Comparison of ENCODE assay signal across 23 cellular contexts in the genomic region with DNA sequence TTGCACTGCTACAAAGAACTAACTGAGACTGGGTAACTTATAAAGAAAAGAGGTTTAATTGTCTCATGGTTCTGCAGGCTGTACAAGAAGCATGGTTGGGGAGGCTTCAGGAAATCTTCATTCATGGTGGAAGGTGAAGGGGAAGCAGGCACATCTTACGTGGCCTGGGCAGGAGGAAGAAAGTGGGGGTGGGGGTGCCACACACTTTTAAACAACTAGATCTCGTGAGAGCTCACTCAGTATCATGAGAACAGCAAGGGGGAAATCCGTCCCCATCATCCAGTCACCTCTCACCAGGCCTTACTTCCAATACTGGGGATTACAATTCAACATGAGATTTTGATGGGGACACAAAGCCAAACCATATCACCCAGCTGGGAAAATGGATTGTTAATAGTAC.
"Had no signal": no experiment of that assay in that cellular context is flagged by ENCODE, and none has a peak within 500 bp of the region (broad histone marks: within the 10 kb centered on the region; RNA-seq: fewer than 3 reads in every experiment).

No MANE protein-coding gene starts in this region.

- ATAC-seq: effector memory CD8-positive, alpha-beta T cell; left ventricle myocardium superior; lower lobe of right lung; natural killer cell; right lobe of liver had no signal

- H3K9me3 ChIP-seq: esophagus squamous epithelium, lower lobe of right lung, right lobe of liver, stomach, thyroid gland, vagina had no signal

- H3K27me3 ChIP-seq: esophagus squamous epithelium, neural progenitor cell, right lobe of liver, stomach, thyroid gland, vagina had no signal

- H3K27ac Mint-ChIP-seq: effector memory CD8-positive, alpha-beta T cell; immature natural killer cell; natural killer cell; neural progenitor cell; progenitor cell of endocrine pancreas had no signal

- DNase-seq: cortex of kidney; effector memory CD8-positive, alpha-beta T cell; erythroblast; esophagus squamous epithelium; foreskin melanocyte; hypothalamus; immature natural killer cell; islet precursor cell; left ventricle myocardium superior; lower lobe of right lung; natural killer cell; right lobe of liver; small intestine; stimulated activated CD4-positive, alpha-beta T cell treated with anti-CD3 and anti-CD28 coated beads, Interleukin-15, amount 100 ng/mL, for 24 hours; stimulated activated CD4-positive, alpha-beta T cell treated with anti-CD3 and anti-CD28 coated beads, Interleukin-2, amount 100 ng/mL, for 48 hours; stimulated activated naive CD4-positive, alpha-beta T cell treated with Interleukin-2 at 50 U/mL for 16 hours; stomach; thyroid gland; trophoblast cell had no signal

- H2AFZ ChIP-seq: neural progenitor cell, parathyroid adenoma had no signal

- H3K4me1 ChIP-seq: lower lobe of right lung, parathyroid adenoma, right lobe of liver, thyroid gland, vagina had no signal

- H3K4me2 ChIP-seq: neural progenitor cell had no signal

- H3K4me3 ChIP-seq: esophagus squamous epithelium, lower lobe of right lung, neural progenitor cell, right lobe of liver, stomach, thyroid gland, vagina had no signal

- H3K27ac ChIP-seq: esophagus squamous epithelium, lower lobe of right lung, neural progenitor cell, parathyroid adenoma, right lobe of liver, stomach, thyroid gland, vagina had no signal

- H3K9ac ChIP-seq: neural progenitor cell, parathyroid adenoma had no signal

- H3K36me3 ChIP-seq: esophagus squamous epithelium, lower lobe of right lung, neural progenitor cell, right lobe of liver, stomach, thyroid gland, vagina had no signal

- H3K27me3 Mint-ChIP-seq: progenitor cell of endocrine pancreas had no signal

- H3K36me3 Mint-ChIP-seq: immature natural killer cell, natural killer cell had no signal

- H3K4me3 Mint-ChIP-seq: effector memory CD8-positive, alpha-beta T cell; immature natural killer cell; natural killer cell; neural progenitor cell had no signal

- H3K9me3 Mint-ChIP-seq: effector memory CD8-positive, alpha-beta T cell; immature natural killer cell; natural killer cell; neural progenitor cell had no signal

- H3K79me2 ChIP-seq: parathyroid adenoma had no signal
